ENCODE assay signal across 15 cellular contexts in genomic region chr10:3108033-3108432, GRCh38. TPM values are rescaled to one million over a fixed set of nuclear protein-coding genes. Genes with fewer than 3 reads are reported as not detected.
DNase-seq lines count a peak whose midpoint lies in the region; ATAC-seq, FAIRE-seq and TF ChIP-seq lines count a peak whose summit lies in the region.
"Had no signal": no experiment of that assay in that cellular context is flagged by ENCODE, and none has a peak within 500 bp of the region (broad histone marks: within the 10 kb centered on the region; RNA-seq: fewer than 3 reads in every experiment).

No MANE protein-coding gene starts in this region.

- 52 to 55% methylated on average over 8 of the region's 8 CpGs for WGBS in GM23248 (ENCODE audit: low coverage in 1 of 2, low lambda C conversion rate in 2 of 2, missing lambda C conversion rate in 2 of 2), 2 experiments
- 85 to 95% (median 90%) methylated on average over 8 of the region's 8 CpGs for WGBS in stomach, 5 donors

- TF ChIP-seq CTCF in brain microvascular endothelial cell (IDR thresholded peaks at IDR 0.05; ENCODE audit: low read depth, low read length, missing control alignments) = no peak
- TF ChIP-seq CTCF in stomach (IDR thresholded peaks at IDR 0.05) = no peak
- no peak for TF ChIP-seq CTCF in D721Med (IDR thresholded peaks at IDR 0.05; ENCODE audit: insufficient read depth, missing control alignments)

- H3K27me3 ChIP-seq in GM23248 (replicated peaks; ENCODE audit: insufficient read depth) (no peaks in the 10 kb centered on the region), brain microvascular endothelial cell (replicated peaks) (no peaks in the 10 kb centered on the region), layer of hippocampus (ENCODE audit: control insufficient read depth, insufficient read depth, low read length) (no peaks in the 10 kb centered on the region), stomach (no peaks in the 10 kb centered on the region)

- H3K4me2 ChIP-seq in GM23248 (ENCODE audit: unreplicated experiment) = peak overlapping the region; percentile 29

- DNase-seq in GM23248 (no peak), brain microvascular endothelial cell (no peak), stomach (no peak), D721Med (ENCODE audit: insufficient read length, low spot score) (no peak)
- DNase-seq: activated effector memory CD4-positive, alpha-beta T cell treated with anti-CD3 and anti-CD28 coated beads, Interleukin-2, amount 50 U/mL, for 16 hours; effector memory CD4-positive, alpha-beta T cell; NCI-H146; NCI-H510A treated with DMSO at 0.1 percent for 48 hours; SW 1271 had no signal

- H3K9me2 ChIP-seq in GM23248 (ENCODE audit: insufficient read depth) = no peaks in the 10 kb centered on the region

- H3K9me3 ChIP-seq in GM23248 (ENCODE audit: low read depth) (no peaks in the 10 kb centered on the region), stomach (no peaks in the 10 kb centered on the region)

- FAIRE-seq in D721Med (lab: Jason Lieb, UNC) = no peak
- FAIRE-seq: GM19239 had no signal

- no peaks in the 10 kb centered on the region for H3F3A ChIP-seq in GM23248 (ENCODE audit: insufficient read depth)

- no peaks in the 10 kb centered on the region; the same call in 1 of the 2 replicates for H3K79me2 ChIP-seq in GM23248 (ENCODE audit: insufficient read depth)

- H3K27ac ChIP-seq in GM23248 (peak overlapping the region; percentile 99), brain microvascular endothelial cell (peak overlapping the region; percentile 97), layer of hippocampus (ENCODE audit: low read depth, low read length) (peak overlapping the region; percentile 58), stomach (peak overlapping the region in 4 of 5 donors; percentile 39 to 82 (median 65))

- H4K20me1 ChIP-seq in GM23248 (ENCODE audit: insufficient read depth) = no peaks in the 10 kb centered on the region

- H3K9ac ChIP-seq in GM23248 = peak overlapping the region; percentile 90

- H2AFZ ChIP-seq in GM23248 = no peak overlapping the region

- peaks cover 46% of the 10 kb centered on the region; the same call in 1 of the 2 replicates for H3K36me3 ChIP-seq in GM23248 (ENCODE audit: low read depth)
- H3K36me3 ChIP-seq in brain microvascular endothelial cell (replicated peaks) = peaks cover 74% of the 10 kb centered on the region
- peaks cover 24 to 85% (median 72%) of the 10 kb centered on the region in 4 donors for H3K36me3 ChIP-seq in stomach

- ATAC-seq in GM18502 (IDR thresholded peaks at IDR 0.05; ENCODE audit: poor library complexity, unreplicated experiment) = no peak
- ATAC-seq in HG03354 (IDR thresholded peaks at IDR 0.05; ENCODE audit: poor library complexity, severe bottlenecking, unreplicated experiment) = no peak
- no peak for ATAC-seq in HG03521 (IDR thresholded peaks at IDR 0.05; ENCODE audit: unreplicated experiment)
- ATAC-seq: WTC11 had no signal

- H3K4me1 ChIP-seq in GM23248 (ENCODE audit: insufficient read depth) (peaks cover 7% of the 10 kb centered on the region; the same call in 1 of the 2 replicates), stomach (peaks cover 0 to 10% (median 6%) of the 10 kb centered on the region in 4 donors)

- TF ChIP-seq POLR2A in stomach (IDR thresholded peaks at IDR 0.05) = no peak

- intact Hi-C loops in stomach (cut with DNase I; ENCODE audit: low total_unique reads) = no loop called here

- H3K4me3 ChIP-seq in GM23248 = no peak overlapping the region
- no peak overlapping the region for H3K4me3 ChIP-seq in brain microvascular endothelial cell (ENCODE audit: low read depth, low read length)
- H3K4me3 ChIP-seq in stomach = no peak overlapping the region

- in situ Hi-C loops in GM23248 (cut with MboI) = no loop called here
- in situ Hi-C loops in brain microvascular endothelial cell (cut with HindIII; ENCODE audit: low pct_ligation_motif_present, low sequenced_read_pairs) = no loop called here

- no peak for TF ChIP-seq EP300 in stomach (IDR thresholded peaks at IDR 0.05)

RNA-seq across cellular contexts. Expression of gene PFKP, which starts 40.7 kb away (rescaled TPM):
- 137 and 159 TPM in 2 replicates for total RNA-seq in GM23248 (2014; rRNA removed; shearing (Covaris generic))
- polyA plus RNA-seq in GM23248 (2016; fragmentation: Nextera tagmentation; extraction: Ambion mirVana) (133 TPM in 2 replicates), stomach (10 to 100 TPM; 14.1 to 62.9 (median 20.0) TPM)
- total RNA-seq in stomach = 100 to 1,000 TPM in 1 of 5 donors, 10 to 100 TPM in 4; 11.2 to 155 (median 38.7) TPM
